Comparison of ENCODE assay signal across 13 cellular contexts in the genomic region with DNA sequence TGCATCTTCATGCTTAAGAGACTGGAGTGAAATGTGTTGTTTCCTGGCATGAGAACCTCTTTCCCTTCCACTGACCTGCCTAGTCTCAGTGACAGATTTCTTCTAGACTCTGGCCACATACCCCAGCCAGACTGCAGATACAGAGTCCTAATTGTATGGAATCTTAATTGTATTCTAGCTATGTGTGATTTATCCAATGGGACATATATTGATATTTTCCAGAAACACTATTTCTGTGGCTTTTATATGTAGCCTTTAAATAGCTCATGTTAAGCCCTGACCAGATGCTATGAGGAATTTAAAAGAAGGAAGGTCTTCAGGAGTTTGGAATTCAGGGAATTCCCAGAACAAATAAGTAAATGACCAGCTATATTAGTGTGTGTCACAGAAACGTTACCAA.
A peak's percentile ranks its signal among the peaks of the same experiment; 100 is the strongest.
DNase-seq lines count a peak whose midpoint lies in the region; ATAC-seq and TF ChIP-seq lines count a peak whose summit lies in the region.
"Had no signal": no experiment of that assay in that cellular context is flagged by ENCODE, and none has a peak within 500 bp of the region (broad histone marks: within the 10 kb centered on the region; RNA-seq: fewer than 3 reads in every experiment).

No MANE protein-coding gene starts in this region.

- TF ChIP-seq EP300 in SK-N-SH (IDR thresholded peaks at IDR 0.05; ENCODE audit: borderline replicate concordance in 1 of 2, low read depth in 1 of 2, low read length in 1 of 2): peak; percentile 28 to 63; a peak in 3 of 4 replicates

- H4K20me1 ChIP-seq in GM23248 (ENCODE audit: insufficient read depth) (no peaks in the 10 kb centered on the region), SK-N-SH (ENCODE audit: insufficient read depth) (no peaks in the 10 kb centered on the region)

- in situ Hi-C loops in GM23248 (cut with MboI): no loop called here

- H3K4me2 ChIP-seq in GM23248 (ENCODE audit: unreplicated experiment) (peak overlapping the region; percentile 59), SK-N-SH (peak overlapping the region; percentile 20; the same call in 1 of the 2 replicates)

- H3F3A ChIP-seq in GM23248 (ENCODE audit: insufficient read depth) (peaks cover 44% of the 10 kb centered on the region), SK-N-SH (replicated peaks; ENCODE audit: insufficient read depth) (peaks cover 26% of the 10 kb centered on the region)

- TF ChIP-seq CTCF in SK-N-SH (IDR thresholded peaks at IDR 0.05) (no peak), fibroblast of pulmonary artery (IDR thresholded peaks at IDR 0.05; ENCODE audit: low read length, missing control alignments) (no peak), retinal pigment epithelial cell (conservative IDR thresholded peaks at IDR 0.05; ENCODE audit: low read depth, low read length) (no peak)

- H3K9me3 ChIP-seq in GM23248 (ENCODE audit: low read depth) (no peaks in the 10 kb centered on the region), SK-N-SH (no peaks in the 10 kb centered on the region)
- H3K9me3 ChIP-seq: colonic mucosa had no signal

- ATAC-seq in HG02973 (IDR thresholded peaks at IDR 0.05; ENCODE audit: unreplicated experiment) (no peak), HG02970 (IDR thresholded peaks at IDR 0.05; ENCODE audit: low FRiP score, unreplicated experiment) (no peak), GM18505 (IDR thresholded peaks at IDR 0.05; ENCODE audit: unreplicated experiment) (no peak)
- ATAC-seq: foreskin keratinocyte; stimulated activated memory B cell treated with anti-CD40 and anti-IgM and Interleukin-4, amounts not matched to agents 10 μg/mL and 1 μg/mL and 100 μg/mL, for 72 hours had no signal

- no peak for TF ChIP-seq POLR2A in GM18505 (IDR thresholded peaks at IDR 0.05; ENCODE audit: borderline replicate concordance, extremely low read depth, insufficient read depth, insufficient read length)

- WGBS in GM23248 (ENCODE audit: low coverage in 1 of 2, low lambda C conversion rate in 2 of 2, missing lambda C conversion rate in 2 of 2), 2 experiments: 0% methylated on average over 1 of the region's 1 CpG
- WGBS in SK-N-SH (ENCODE audit: low lambda C conversion rate): 0% methylated on average over 1 of the region's 1 CpG

- no peaks in the 10 kb centered on the region for H3K27me3 ChIP-seq in GM23248 (replicated peaks; ENCODE audit: insufficient read depth)
- H3K27me3 ChIP-seq in SK-N-SH (ENCODE audit: insufficient read depth): no peaks in the 10 kb centered on the region
- H3K27me3 ChIP-seq: colonic mucosa, foreskin keratinocyte had no signal

- H3K36me3 ChIP-seq in GM23248 (ENCODE audit: low read depth): 0 out of 2 replicates have a peak, but pooled peaks cover 5% of the 10 kb centered on the region
- peaks cover 4 to 9% of the 10 kb centered on the region in 2 experiments for H3K36me3 ChIP-seq in SK-N-SH (replicated peaks in 1 of 2; ENCODE audit: control insufficient read depth in 1 of 2, insufficient read depth in 2 of 2, low read length in 1 of 2)
- H3K36me3 ChIP-seq: colonic mucosa, WERI-Rb-1 had no signal

- H3K9me2 ChIP-seq in GM23248 (ENCODE audit: insufficient read depth) (no peaks in the 10 kb centered on the region), SK-N-SH (no peaks in the 10 kb centered on the region)

- CTCF ChIA-PET in SK-N-SH (lab: Yijun Ruan, JAX): interaction anchor here (1.1 kb wide), 1 partner anchor 44 kb away, joined by 3 read pairs; no protein-coding TSS in a partner anchor

- H2AFZ ChIP-seq in GM23248 (0 out of 2 replicates have a peak overlapping the region, but pooled peaks have one; percentile 3), SK-N-SH (ENCODE audit: low read depth) (no peak overlapping the region; the same call in 1 of the 2 replicates)

- peak overlapping the region; percentile 10; the same call in 1 of the 2 replicates for H3K4me3 ChIP-seq in GM23248
- H3K4me3 ChIP-seq in SK-N-SH (ENCODE audit: low read depth in 2 of 2, low read length in 1 of 2): no peak overlapping the region
- H3K4me3 ChIP-seq in fibroblast of pulmonary artery (replicated peaks; ENCODE audit: low read depth, low read length): no peak overlapping the region
- no peak overlapping the region for H3K4me3 ChIP-seq in retinal pigment epithelial cell (ENCODE audit: low read length)
- H3K4me3 ChIP-seq: colonic mucosa had no signal

- H3K4me1 ChIP-seq in GM23248 (ENCODE audit: insufficient read depth) (peaks cover 51% of the 10 kb centered on the region), SK-N-SH (ENCODE audit: control insufficient read depth in 1 of 2, insufficient read depth in 2 of 2, low read depth in 1 of 2, low read length in 1 of 2) (peaks cover 8 to 31% of the 10 kb centered on the region in 2 experiments)
- H3K4me1 ChIP-seq: colonic mucosa had no signal

- H3K9ac ChIP-seq in GM23248 (peak overlapping the region; percentile 20; the same call in 1 of the 2 replicates), SK-N-SH (peak overlapping the region; percentile 8; the same call in 1 of the 2 replicates)

- POLR2A ChIA-PET in SK-N-SH (lab: Yijun Ruan, JAX): interaction anchor here (1.1 kb wide), 1 partner anchor 12 kb away, joined by 3 read pairs; no protein-coding TSS in a partner anchor

- H3K79me2 ChIP-seq in GM23248 (ENCODE audit: insufficient read depth) (no peaks in the 10 kb centered on the region), SK-N-SH (ENCODE audit: insufficient read depth) (no peaks in the 10 kb centered on the region)

- DNase-seq in GM23248: peak; percentile 67
- DNase-seq in SK-N-SH: no peak
- DNase-seq in fibroblast of pulmonary artery (ENCODE audit: low read depth): peak; percentile 58
- DNase-seq in retinal pigment epithelial cell (ENCODE audit: low read depth): peak; percentile 51
- DNase-seq: colonic mucosa; foreskin keratinocyte; NCI-H1092 treated with DMSO at 0.1 percent for 48 hours; stimulated activated CD4-positive, alpha-beta T cell treated with anti-CD3 and anti-CD28 coated beads, Interleukin-4, amount 100 ng/mL, for 24 hours; WERI-Rb-1 had no signal

- peak overlapping the region; percentile 53 for H3K27ac ChIP-seq in GM23248
- peak overlapping the region; percentile 75 to 97; a peak in 3 of 4 replicates for H3K27ac ChIP-seq in SK-N-SH (ENCODE audit: low read depth in 2 of 2, low read length in 1 of 2)
- H3K27ac ChIP-seq: colonic mucosa, foreskin keratinocyte, WERI-Rb-1 had no signal

- no peak for TF ChIP-seq RAD21 in SK-N-SH (IDR thresholded peaks at IDR 0.05; ENCODE audit: low read length)

TF ChIP-seq in SK-N-SH, 30 proteins besides CTCF, POLR2A, EP300 and RAD21 (continues in another document):
- TF ChIP-seq, protein P1, sequence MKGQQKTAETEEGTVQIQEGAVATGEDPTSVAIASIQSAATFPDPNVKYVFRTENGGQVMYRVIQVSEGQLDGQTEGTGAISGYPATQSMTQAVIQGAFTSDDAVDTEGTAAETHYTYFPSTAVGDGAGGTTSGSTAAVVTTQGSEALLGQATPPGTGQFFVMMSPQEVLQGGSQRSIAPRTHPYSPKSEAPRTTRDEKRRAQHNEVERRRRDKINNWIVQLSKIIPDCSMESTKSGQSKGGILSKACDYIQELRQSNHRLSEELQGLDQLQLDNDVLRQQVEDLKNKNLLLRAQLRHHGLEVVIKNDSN (IDR thresholded peaks at IDR 0.05; ENCODE audit: borderline replicate concordance, low read depth): no peak
- TF ChIP-seq JUND (IDR thresholded peaks at IDR 0.05) (no peak), RCOR1 (IDR thresholded peaks at IDR 0.05; ENCODE audit: low read length) (no peak), TCF12 (IDR thresholded peaks at IDR 0.05) (peak; percentile 88), SMC3 (IDR thresholded peaks at IDR 0.05; ENCODE audit: low read depth, low read length) (no peak), MXI1 (IDR thresholded peaks at IDR 0.05; ENCODE audit: low read depth, low read length) (no peak), RFX5 (IDR thresholded peaks at IDR 0.05; ENCODE audit: low read length) (no peak), RXRA (IDR thresholded peaks at IDR 0.05; ENCODE audit: borderline replicate concordance, low read depth) (no peak), NRF1 (IDR thresholded peaks at IDR 0.05; ENCODE audit: low read depth, low read length) (no peak), YY1 (IDR thresholded peaks at IDR 0.05; ENCODE audit: low read depth) (no peak), GABPA (IDR thresholded peaks at IDR 0.05; ENCODE audit: low read depth) (no peak), FOXM1 (IDR thresholded peaks at IDR 0.05; ENCODE audit: low read depth) (no peak), GATA2 (CRISPR knock-in tag; IDR thresholded peaks at IDR 0.05) (no peak), NFIC (IDR thresholded peaks at IDR 0.05; ENCODE audit: borderline replicate concordance) (no peak), EZH2phosphoT487 (IDR thresholded peaks at IDR 0.05; ENCODE audit: borderline replicate concordance, low read depth) (no peak), CHD2 (IDR thresholded peaks at IDR 0.05; ENCODE audit: low read length, partially characterized antibody) (no peak)
- TF ChIP-seq, protein P2, sequence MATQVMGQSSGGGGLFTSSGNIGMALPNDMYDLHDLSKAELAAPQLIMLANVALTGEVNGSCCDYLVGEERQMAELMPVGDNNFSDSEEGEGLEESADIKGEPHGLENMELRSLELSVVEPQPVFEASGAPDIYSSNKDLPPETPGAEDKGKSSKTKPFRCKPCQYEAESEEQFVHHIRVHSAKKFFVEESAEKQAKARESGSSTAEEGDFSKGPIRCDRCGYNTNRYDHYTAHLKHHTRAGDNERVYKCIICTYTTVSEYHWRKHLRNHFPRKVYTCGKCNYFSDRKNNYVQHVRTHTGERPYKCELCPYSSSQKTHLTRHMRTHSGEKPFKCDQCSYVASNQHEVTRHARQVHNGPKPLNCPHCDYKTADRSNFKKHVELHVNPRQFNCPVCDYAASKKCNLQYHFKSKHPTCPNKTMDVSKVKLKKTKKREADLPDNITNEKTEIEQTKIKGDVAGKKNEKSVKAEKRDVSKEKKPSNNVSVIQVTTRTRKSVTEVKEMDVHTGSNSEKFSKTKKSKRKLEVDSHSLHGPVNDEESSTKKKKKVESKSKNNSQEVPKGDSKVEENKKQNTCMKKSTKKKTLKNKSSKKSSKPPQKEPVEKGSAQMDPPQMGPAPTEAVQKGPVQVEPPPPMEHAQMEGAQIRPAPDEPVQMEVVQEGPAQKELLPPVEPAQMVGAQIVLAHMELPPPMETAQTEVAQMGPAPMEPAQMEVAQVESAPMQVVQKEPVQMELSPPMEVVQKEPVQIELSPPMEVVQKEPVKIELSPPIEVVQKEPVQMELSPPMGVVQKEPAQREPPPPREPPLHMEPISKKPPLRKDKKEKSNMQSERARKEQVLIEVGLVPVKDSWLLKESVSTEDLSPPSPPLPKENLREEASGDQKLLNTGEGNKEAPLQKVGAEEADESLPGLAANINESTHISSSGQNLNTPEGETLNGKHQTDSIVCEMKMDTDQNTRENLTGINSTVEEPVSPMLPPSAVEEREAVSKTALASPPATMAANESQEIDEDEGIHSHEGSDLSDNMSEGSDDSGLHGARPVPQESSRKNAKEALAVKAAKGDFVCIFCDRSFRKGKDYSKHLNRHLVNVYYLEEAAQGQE (IDR thresholded peaks at IDR 0.05; ENCODE audit: low read depth, low read length): no peak
